Comparison of ENCODE assay signal across 9 cellular contexts in the genomic region with DNA sequence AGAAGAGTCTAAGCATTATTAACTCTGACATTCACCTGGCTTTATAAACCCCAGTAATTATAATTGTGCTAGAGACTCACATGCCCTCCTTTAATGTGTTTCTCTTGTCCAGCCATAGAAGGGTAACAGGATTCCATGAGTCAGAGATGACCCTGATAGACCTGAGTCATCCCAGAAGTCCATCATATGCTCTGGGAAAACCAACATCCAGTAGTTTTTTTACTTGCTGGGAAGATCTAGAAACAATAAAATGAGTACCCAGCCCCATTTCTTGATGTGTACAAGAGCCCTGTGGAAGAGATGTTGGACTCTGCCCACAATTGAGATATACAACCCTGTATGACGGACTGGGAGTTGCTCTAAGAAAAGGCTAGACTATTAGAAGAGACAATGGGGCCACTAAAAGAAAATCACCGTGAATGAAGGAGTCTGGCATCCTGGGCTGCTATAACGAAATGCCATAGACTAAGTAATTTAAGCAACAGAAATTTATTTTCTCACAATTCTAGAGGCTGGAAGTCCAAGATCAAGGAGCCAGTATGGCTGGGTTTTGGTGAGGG. TPM values are rescaled to one million over a fixed set of nuclear protein-coding genes. Genes with fewer than 3 reads are reported as not detected.
DNase-seq lines count a peak whose midpoint lies in the region; ATAC-seq, FAIRE-seq and TF ChIP-seq lines count a peak whose summit lies in the region.
"Had no signal": no experiment of that assay in that cellular context is flagged by ENCODE, and none has a peak within 500 bp of the region (broad histone marks: within the 10 kb centered on the region; RNA-seq: fewer than 3 reads in every experiment).

No MANE protein-coding gene starts in this region.

- FAIRE-seq in D721Med (lab: Jason Lieb, UNC) = no peak

- no peak overlapping the region for H4K8ac ChIP-seq in IMR-90 (ENCODE audit: low read depth in 2 of 2, low read length in 2 of 2)

- H2BK5ac ChIP-seq in IMR-90 (ENCODE audit: low read depth, low read length, poor library complexity, severe bottlenecking) = peak overlapping the region; percentile 16

- peak overlapping the region; percentile 44; the same call in 1 of the 3 replicates for H2BK15ac ChIP-seq in IMR-90 (ENCODE audit: low read depth, low read length)

- no peak overlapping the region for H3K23ac ChIP-seq in IMR-90 (ENCODE audit: low read depth, low read length)

- BruUV-seq in IMR-90 (replicated peaks; lab: Mats Ljungman, UMichigan) = no TSS peak
- BruUV-seq in MCF 10A (replicated peaks; lab: Mats Ljungman, UMichigan) = no TSS peak

- no peaks in the 10 kb centered on the region; the same call in 1 of the 2 replicates for H3K27me3 ChIP-seq in IMR-90 (ENCODE audit: control insufficient read depth, insufficient read depth, low read length)

- H3K4me3 ChIP-seq in IMR-90 (ENCODE audit: insufficient read depth, low read depth, low read length) = no peak overlapping the region
- H3K4me3 ChIP-seq: SK-N-MC had no signal

- H3K4me1 ChIP-seq in IMR-90 (ENCODE audit: control insufficient read depth, insufficient read depth, low read length) = peaks cover 12% of the 10 kb centered on the region

- DNase-seq in IMR-90 (peak; percentile 93), MCF 10A (ENCODE audit: unreplicated experiment) (peak; percentile 69), left colon (no peak), T-helper 2 cell (no peak), D721Med (ENCODE audit: insufficient read length, low spot score) (no peak)
- no peak for DNase-seq in effector CD4-positive, alpha-beta T cell
- no peak for DNase-seq in stimulated activated CD4-positive, alpha-beta T cell treated with anti-CD3 and anti-CD28 coated beads, Interleukin-12 subunit alpha, Interleukin-12 subunit beta, amount 100 ng/mL, for 4 hours
- DNase-seq: activated CD8-positive, alpha-beta T cell treated with anti-CD3 and anti-CD28 coated beads, Interleukin-2, amount 10 ng/mL, durations not matched to agents 7 days and 5 days had no signal

- WGBS in IMR-90 (ENCODE audit: extremely low coverage in 2 of 2, insufficient read length in 1 of 2), 2 experiments = no CpG with 5 or more reads among the region's 3 CpGs

- no peaks in the 10 kb centered on the region for H3K79me1 ChIP-seq in IMR-90 (ENCODE audit: low read depth in 1 of 2, low read length in 2 of 2)

- no peak overlapping the region for H3K9ac ChIP-seq in IMR-90 (ENCODE audit: low read depth, low read length)

- no peaks in the 10 kb centered on the region for H3K36me3 Mint-ChIP-seq in MCF 10A (ENCODE audit: insufficient read depth, unreplicated experiment)

- ATAC-seq in IMR-90 (ENCODE audit: low read depth) = peak; percentile 94
- peak; percentile 71 for ATAC-seq in left colon
- ATAC-seq: activated CD8-positive, alpha-beta T cell treated with anti-CD3 and anti-CD28 coated beads, Interleukin-2, amount 10 ng/mL, durations not matched to agents 7 days and 5 days had no signal

- peaks cover 7% of the 10 kb centered on the region; the same call in 1 of the 2 replicates for H3K9me1 ChIP-seq in IMR-90 (ENCODE audit: insufficient read depth, low read length)

- peak overlapping the region; percentile 46 for H3K27ac Mint-ChIP-seq in MCF 10A (ENCODE audit: low read depth, unreplicated experiment)
- H3K27ac Mint-ChIP-seq: activated CD8-positive, alpha-beta T cell treated with anti-CD3 and anti-CD28 coated beads, Interleukin-2, amount 10 ng/mL, durations not matched to agents 7 days and 5 days had no signal

- H2BK20ac ChIP-seq in IMR-90 (ENCODE audit: low read depth, low read length) = peak overlapping the region; percentile 59; the same call in 1 of the 2 replicates

- H4K20me1 ChIP-seq in IMR-90 (ENCODE audit: insufficient read depth, low read length) = no peaks in the 10 kb centered on the region

- H2AK5ac ChIP-seq in IMR-90 (ENCODE audit: low read depth, low read length) = no peak overlapping the region

- H3K14ac ChIP-seq in IMR-90 (replicated peaks; ENCODE audit: low read depth, low read length) = no peak overlapping the region

- CTCF ChIA-PET in IMR-90 (lab: Yijun Ruan, JAX) = no interaction called here
- CTCF ChIA-PET in MCF 10A (lab: Yijun Ruan, JAX) = interaction anchor here (1.0 to 2.9 kb wide), 2 partner anchors 13 to 37 kb away, joined by 3 to 16 read pairs; no protein-coding TSS in a partner anchor

- no peak overlapping the region; the same call in 1 of the 2 replicates for H4K5ac ChIP-seq in IMR-90 (ENCODE audit: low read depth, low read length)

- TF ChIP-seq CTCF in IMR-90 (conservative IDR thresholded peaks at IDR 0.05; ENCODE audit: low read depth, low read length) = no peak
- TF ChIP-seq CTCF in MCF 10A (IDR thresholded peaks at IDR 0.05; ENCODE audit: unreplicated experiment) = no peak
- no peak for TF ChIP-seq CTCF in D721Med (IDR thresholded peaks at IDR 0.05; ENCODE audit: insufficient read depth, missing control alignments)

- H2AFZ ChIP-seq in IMR-90 (replicated peaks; ENCODE audit: low read length, poor library complexity) = no peak overlapping the region

- no peak overlapping the region for H2AK9ac ChIP-seq in IMR-90 (replicated peaks; ENCODE audit: low read depth, low read length, poor library complexity)

- POLR2A ChIA-PET in IMR-90 (lab: Charles Lee; ENCODE audit: unreplicated experiment) = no interaction called here
- POLR2A ChIA-PET in MCF 10A (lab: Yijun Ruan, JAX) = interaction anchor here (0.7 to 1.0 kb wide), 3 partner anchors 10 to 22 kb away, joined by 3 read pairs; a partner anchor contains a TSS

- no peak for TF ChIP-seq POLR2A in IMR-90 (IDR thresholded peaks at IDR 0.05; ENCODE audit: low read depth, low read length)

- H3K4me3 Mint-ChIP-seq in MCF 10A (ENCODE audit: unreplicated experiment) = no peak overlapping the region
- H3K4me3 Mint-ChIP-seq: activated CD8-positive, alpha-beta T cell treated with anti-CD3 and anti-CD28 coated beads, Interleukin-2, amount 10 ng/mL, durations not matched to agents 7 days and 5 days had no signal

- H4K91ac ChIP-seq in IMR-90 (ENCODE audit: insufficient read depth, low read depth, low read length) = no peak overlapping the region

- H3K36me3 ChIP-seq in IMR-90 (ENCODE audit: control insufficient read depth, insufficient read depth, low read length) = no peaks in the 10 kb centered on the region

- in situ Hi-C loops in IMR-90 (cut with MboI; ENCODE audit: low sequenced_read_pairs) = loop anchor here (25.0 kb wide), 1 partner anchor 878 kb away; no protein-coding TSS in a partner anchor

- no peaks in the 10 kb centered on the region for H3K27me3 Mint-ChIP-seq in MCF 10A (ENCODE audit: insufficient read depth, unreplicated experiment)

- no peaks in the 10 kb centered on the region for H3K9me3 ChIP-seq in IMR-90 (ENCODE audit: control insufficient read depth, insufficient read depth, low read length)

- H2BK120ac ChIP-seq in IMR-90 (ENCODE audit: low read depth, low read length) = peak overlapping the region; percentile 16; the same call in 1 of the 2 replicates

- intact Hi-C loops in IMR-90 (cut with micrococcal nuclease) = no loop called here
- intact Hi-C loops in MCF 10A (cut with micrococcal nuclease) = no loop called here
- intact Hi-C loops in left colon (cut with DNase I, micrococcal nuclease) = no loop called here

- H3K27ac ChIP-seq in IMR-90 (ENCODE audit: insufficient read depth, low read length) = peak overlapping the region; percentile 70
- H3K27ac ChIP-seq: SK-N-MC had no signal

- H3K9me3 Mint-ChIP-seq in MCF 10A (ENCODE audit: unreplicated experiment) = no peaks in the 10 kb centered on the region

- TF ChIP-seq RAD21 in IMR-90 (IDR thresholded peaks at IDR 0.05; ENCODE audit: low read length) = no peak

- peaks cover 13% of the 10 kb centered on the region for H3K4me1 Mint-ChIP-seq in MCF 10A (ENCODE audit: insufficient read depth, unreplicated experiment)

- H3K4ac ChIP-seq in IMR-90 (ENCODE audit: low read depth, low read length) = peak overlapping the region; percentile 32; the same call in 1 of the 2 replicates

- peak overlapping the region; percentile 49 for H3K4me2 ChIP-seq in IMR-90 (ENCODE audit: low read depth, low read length)

- H3K18ac ChIP-seq in IMR-90 (ENCODE audit: low read depth, low read length) = peak overlapping the region; percentile 75

- no peak overlapping the region for H3K56ac ChIP-seq in IMR-90 (ENCODE audit: extremely low read depth, insufficient read depth, low read length)

- dilution Hi-C loops in IMR-90 (cut with HindIII; ENCODE audit: low sequenced_read_pairs, unreplicated experiment) = no loop called here

TF ChIP-seq in IMR-90, 13 proteins besides CTCF, POLR2A, EP300 and RAD21 (continues in another document):
- TF ChIP-seq, protein P1, sequence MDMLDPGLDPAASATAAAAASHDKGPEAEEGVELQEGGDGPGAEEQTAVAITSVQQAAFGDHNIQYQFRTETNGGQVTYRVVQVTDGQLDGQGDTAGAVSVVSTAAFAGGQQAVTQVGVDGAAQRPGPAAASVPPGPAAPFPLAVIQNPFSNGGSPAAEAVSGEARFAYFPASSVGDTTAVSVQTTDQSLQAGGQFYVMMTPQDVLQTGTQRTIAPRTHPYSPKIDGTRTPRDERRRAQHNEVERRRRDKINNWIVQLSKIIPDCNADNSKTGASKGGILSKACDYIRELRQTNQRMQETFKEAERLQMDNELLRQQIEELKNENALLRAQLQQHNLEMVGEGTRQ (IDR thresholded peaks at IDR 0.05; ENCODE audit: low read depth, low read length) = no peak
- no peak for TF ChIP-seq RFX5 (IDR thresholded peaks at IDR 0.05; ENCODE audit: low read depth, low read length)
- TF ChIP-seq FOS (IDR thresholded peaks at IDR 0.05; ENCODE audit: low read depth, low read length) = peak; percentile 77; the same call in 1 of the 2 replicates
- peak; percentile 31; the same call in 1 of the 2 replicates for TF ChIP-seq BHLHE40 (IDR thresholded peaks at IDR 0.05; ENCODE audit: low read depth, low read length)
- TF ChIP-seq MAZ (IDR thresholded peaks at IDR 0.05; ENCODE audit: borderline replicate concordance, low read depth, low read length) = no peak

RNA-seq across cellular contexts. Expression of a gene that starts 22.3 kb away (rescaled TPM):
- total RNA-seq in IMR-90 (2012; rRNA removed) (43.9 and 60.5 TPM in 2 replicates), MCF 10A (2022) (53.4 and 63.0 TPM in 2 replicates), left colon (10 to 100 TPM; 28.6 to 47.2 TPM)
- polyA plus RNA-seq in IMR-90 (2012; rRNA removed) = 22.3 and 28.2 TPM in 2 replicates
- 5.8 and 6.1 TPM in 2 replicates for polyA plus RNA-seq in IMR-90 (2012; cell fraction: cytosol; rRNA removed)
- 7.8 and 17.3 TPM in 2 replicates for polyA plus RNA-seq in IMR-90 (2012; cell fraction: nucleus; rRNA removed; ENCODE audit: low replicate concordance)

RNA-seq across cellular contexts. Expression of a gene that starts 56.9 kb away (rescaled TPM):
- total RNA-seq in IMR-90 (2012; rRNA removed) (50.0 and 62.9 TPM in 2 replicates), MCF 10A (2022) (149 TPM in 2 replicates), left colon (100 to 1,000 TPM in 1 of 2 donors, 10 to 100 TPM in 1; 78.6 to 102 TPM)
- polyA plus RNA-seq in IMR-90 (2012; rRNA removed) = 42.7 and 45.1 TPM in 2 replicates
- 14.4 and 24.9 TPM in 2 replicates for polyA plus RNA-seq in IMR-90 (2012; cell fraction: cytosol; rRNA removed)
- polyA plus RNA-seq in IMR-90 (2012; cell fraction: nucleus; rRNA removed; ENCODE audit: low replicate concordance) = 87.1 and 210 TPM in 2 replicates

Comparison
In these comparisons a context has a peak if more than half of its experiments do, and no peak if none do; other contexts are left out.
1. DNase-seq: peak in IMR-90 (single experiment) and MCF 10A (single experiment); none in left colon (0 of 2), T-helper 2 cell (0 of 5), effector CD4-positive, alpha-beta T cell (single experiment), stimulated activated CD4-positive, alpha-beta T cell treated with anti-CD3 and anti-CD28 coated beads, Interleukin-12 subunit alpha, Interleukin-12 subunit beta, amount 100 ng/mL, for 4 hours (single experiment) and D721Med (single experiment).